In genomic region chr10:126147866-126148578, GRCh38 we compare ENCODE assay signal across 13 cellular contexts.
DNase-seq lines count a peak whose midpoint lies in the region; ATAC-seq lines count a peak whose summit lies in the region.
"Had no signal": no experiment of that assay in that cellular context is flagged by ENCODE, and none has a peak within 500 bp of the region (broad histone marks: within the 10 kb centered on the region; RNA-seq: fewer than 3 reads in every experiment).

No MANE protein-coding gene starts in this region.

- H3K9me3 ChIP-seq in SK-N-MC (ENCODE audit: low read depth, low read length) = no peaks in the 10 kb centered on the region
- H3K9me3 ChIP-seq: thyroid gland had no signal

- H3K4me3 ChIP-seq in SK-N-MC = no peak overlapping the region
- H3K4me3 ChIP-seq: thyroid gland had no signal

- DNase-seq in GM04503 (ENCODE audit: low read depth) (peak; percentile 39), SK-N-MC (ENCODE audit: low read depth, low spot score) (no peak), fibroblast of gingiva (ENCODE audit: low read depth) (peak; percentile 60), renal cortical epithelial cell (ENCODE audit: low read depth) (peak; percentile 87), NCI-H774 (lab: John Stamatoyannopoulos, UW) (no peak)
- no peak for DNase-seq in effector CD4-positive, alpha-beta T cell
- DNase-seq: DMS153, NCI-H1417, nucleus accumbens, thyroid gland, WERI-Rb-1 had no signal

- peak overlapping the region; percentile 54 for H3K27ac ChIP-seq in SK-N-MC
- H3K27ac ChIP-seq: thyroid gland, WERI-Rb-1 had no signal

- H3K9ac ChIP-seq in SK-N-MC (ENCODE audit: insufficient read length) = no peak overlapping the region

- ATAC-seq in GM19397 (IDR thresholded peaks at IDR 0.05; ENCODE audit: unreplicated experiment) = no peak
- ATAC-seq in GM18517 (IDR thresholded peaks at IDR 0.05; ENCODE audit: unreplicated experiment) = no peak

- no peaks in the 10 kb centered on the region for H3K36me3 ChIP-seq in SK-N-MC (ENCODE audit: insufficient read depth, low read length)
- H3K36me3 ChIP-seq: thyroid gland, WERI-Rb-1 had no signal

Comparison
In these comparisons a context has a peak if more than half of its experiments do, and no peak if none do; other contexts are left out.
1. DNase-seq: peak in GM04503 (single experiment), fibroblast of gingiva (single experiment) and renal cortical epithelial cell (single experiment); none in SK-N-MC (single experiment), effector CD4-positive, alpha-beta T cell (single experiment) and NCI-H774 (single experiment).